22 cellular contexts compared by ENCODE assay signal in the genomic region with DNA sequence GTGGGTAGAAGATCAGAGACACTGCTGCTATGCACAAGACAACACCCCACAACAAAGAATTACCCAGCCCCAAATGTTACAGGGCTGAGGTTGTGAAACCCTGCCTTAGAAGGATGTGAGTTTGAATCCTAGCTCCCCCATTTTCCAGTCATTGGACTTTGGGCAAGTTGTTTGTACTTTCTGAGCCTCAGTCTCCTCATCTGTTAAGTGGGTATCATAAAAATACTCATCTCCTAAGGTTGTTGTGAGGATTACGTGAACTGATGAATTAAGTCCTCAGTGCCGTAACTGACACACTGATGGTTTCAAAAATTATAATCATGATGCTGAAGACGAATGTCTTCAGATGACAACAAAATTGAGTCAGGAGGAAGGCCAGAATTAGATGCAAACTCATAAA. TPM values are rescaled to one million over a fixed set of nuclear protein-coding genes. Genes with fewer than 3 reads are reported as not detected.
A peak's percentile ranks its signal among the peaks of the same experiment; 100 is the strongest.
DNase-seq lines count a peak whose midpoint lies in the region; ATAC-seq and TF ChIP-seq lines count a peak whose summit lies in the region.
"Had no signal": no experiment of that assay in that cellular context is flagged by ENCODE, and none has a peak within 500 bp of the region (broad histone marks: within the 10 kb centered on the region; RNA-seq: fewer than 3 reads in every experiment).

No MANE protein-coding gene starts in this region.

- no peak overlapping the region for H3K4me3 Mint-ChIP-seq in activated T-cell treated with anti-CD3 and anti-CD28 coated beads, Interleukin-2, amount 50 U/mL, for 4 hours
- H3K4me3 Mint-ChIP-seq: CD4-positive, alpha-beta T cell; GM23338 had no signal

- TF ChIP-seq EP300 in esophagus muscularis mucosa (IDR thresholded peaks at IDR 0.05) (no peak), sigmoid colon (IDR thresholded peaks at IDR 0.05) (no peak)

- H3K9me3 ChIP-seq in left ventricle myocardium inferior (replicated peaks) (peaks cover 3% of the 10 kb centered on the region), esophagus muscularis mucosa (no peaks in the 10 kb centered on the region), sigmoid colon (no peaks in the 10 kb centered on the region), uterus (no peaks in the 10 kb centered on the region)
- H3K9me3 ChIP-seq: Caco-2 had no signal

- ATAC-seq in Right ventricle myocardium superior (ENCODE audit: poor library complexity) (no peak), esophagus mucosa (no peak)
- ATAC-seq in activated T-cell treated with anti-CD3 and anti-CD28 coated beads, Interleukin-2, amount 50 U/mL, for 4 hours: no peak
- ATAC-seq: GM23338, HCT116 had no signal

- 86% methylated on average over 3 of the region's 3 CpGs for WGBS in esophagus muscularis mucosa
- 92 to 97% methylated on average over 3 of the region's 3 CpGs for WGBS in sigmoid colon, 2 donors

- no peaks in the 10 kb centered on the region for H3K27me3 Mint-ChIP-seq in activated T-cell treated with anti-CD3 and anti-CD28 coated beads, Interleukin-2, amount 50 U/mL, for 4 hours (ENCODE audit: low read depth)

- H3K27ac ChIP-seq in left ventricle myocardium inferior (replicated peaks): peak overlapping the region; percentile 70
- peak overlapping the region; percentile 36 to 74 (median 68) for H3K27ac ChIP-seq in esophagus muscularis mucosa (replicated peaks in 1 of 4)
- H3K27ac ChIP-seq in sigmoid colon: peak overlapping the region in 3 of 4 donors; percentile 11 to 72 (median 70)
- peak overlapping the region; percentile 69 to 70 for H3K27ac ChIP-seq in uterus

- H3K4me3 ChIP-seq in left ventricle myocardium inferior (no peak overlapping the region), esophagus muscularis mucosa (no peak overlapping the region), sigmoid colon (no peak overlapping the region), uterus (no peak overlapping the region), H7 (ENCODE audit: insufficient read depth, low read depth, low read length) (no peak overlapping the region)
- H3K4me3 ChIP-seq: GM23338 had no signal

- peaks cover 4% of the 10 kb centered on the region for H3K9me3 Mint-ChIP-seq in activated T-cell treated with anti-CD3 and anti-CD28 coated beads, Interleukin-2, amount 50 U/mL, for 4 hours
- H3K9me3 Mint-ChIP-seq: CD4-positive, alpha-beta T cell; GM23338 had no signal

- no peaks in the 10 kb centered on the region for H3K27me3 ChIP-seq in left ventricle myocardium inferior (ENCODE audit: low read depth)
- H3K27me3 ChIP-seq in esophagus muscularis mucosa: no peaks in the 10 kb centered on the region
- H3K27me3 ChIP-seq in sigmoid colon: no peaks in the 10 kb centered on the region
- no peaks in the 10 kb centered on the region for H3K27me3 ChIP-seq in uterus
- no peaks in the 10 kb centered on the region for H3K27me3 ChIP-seq in H7 (ENCODE audit: control insufficient read depth, insufficient read depth, low read length)

- H3K36me3 Mint-ChIP-seq in activated T-cell treated with anti-CD3 and anti-CD28 coated beads, Interleukin-2, amount 50 U/mL, for 4 hours (ENCODE audit: insufficient read depth): no peaks in the 10 kb centered on the region

- no peak for DNase-seq in left ventricle myocardium inferior
- no peak for DNase-seq in Right ventricle myocardium superior
- no peak for DNase-seq in esophagus muscularis mucosa (ENCODE audit: extremely low spot score)
- DNase-seq in sigmoid colon: no peak
- DNase-seq in uterus: no peak
- no peak for DNase-seq in activated T-cell treated with anti-CD3 and anti-CD28 coated beads, Interleukin-2, amount 50 U/mL, for 4 hours
- DNase-seq in H7: no peak
- DNase-seq: 8988T; Caco-2; CD4-positive, alpha-beta T cell; DMS153; GDM1; NCI-H1694; NCI-H2081 treated with DMSO at 0.1 percent for 48 hours; NCI-H510A; NCI-H748 treated with DMSO at 0.1 percent for 48 hours; NK-92 treated with Interleukin-12 subunit alpha and Interleukin-12 subunit beta, amount 100 ng/mL, for 24 hours; OCI-M1; SHP77 treated with DMSO at 0.1 percent for 48 hours had no signal

- H3K36me3 ChIP-seq in left ventricle myocardium inferior (peaks cover 7% of the 10 kb centered on the region), esophagus muscularis mucosa (peaks cover 0 to 7% (median 3%) of the 10 kb centered on the region in 4 donors), sigmoid colon (no peaks in the 10 kb centered on the region), uterus (no peaks in the 10 kb centered on the region), H7 (replicated peaks; ENCODE audit: control insufficient read depth, insufficient read depth, low read length) (no peaks in the 10 kb centered on the region; the same call in 1 of the 2 replicates)

- TF ChIP-seq CTCF in left ventricle myocardium inferior (IDR thresholded peaks at IDR 0.05; ENCODE audit: borderline replicate concordance) (no peak), esophagus muscularis mucosa (IDR thresholded peaks at IDR 0.05) (no peak), sigmoid colon (IDR thresholded peaks at IDR 0.05) (no peak), uterus (IDR thresholded peaks at IDR 0.05) (no peak)

- TF ChIP-seq POLR2A in esophagus muscularis mucosa (IDR thresholded peaks at IDR 0.05; ENCODE audit: low read depth): no peak
- no peak for TF ChIP-seq POLR2A in sigmoid colon (IDR thresholded peaks at IDR 0.05)
- no peak for TF ChIP-seq POLR2A in uterus (IDR thresholded peaks at IDR 0.05)

- peaks cover 8% of the 10 kb centered on the region for H3K4me1 Mint-ChIP-seq in activated T-cell treated with anti-CD3 and anti-CD28 coated beads, Interleukin-2, amount 50 U/mL, for 4 hours (ENCODE audit: low read depth)

- intact Hi-C loops in left ventricle myocardium inferior (cut with micrococcal nuclease) (no loop called here), Right ventricle myocardium superior (cut with DNase I) (no loop called here), esophagus muscularis mucosa (cut with DNase I) (no loop called here), sigmoid colon (cut with DNase I) (no loop called here), uterus (cut with DNase I; ENCODE audit: low total_unique reads) (no loop called here)

- H3K4me1 ChIP-seq in left ventricle myocardium inferior: peaks cover 65% of the 10 kb centered on the region
- peaks cover 58 to 78% (median 76%) of the 10 kb centered on the region in 4 donors for H3K4me1 ChIP-seq in esophagus muscularis mucosa
- peaks cover 0 to 55% (median 31%) of the 10 kb centered on the region in 4 donors for H3K4me1 ChIP-seq in sigmoid colon
- peaks cover 4 to 7% of the 10 kb centered on the region in 2 donors for H3K4me1 ChIP-seq in uterus
- H3K4me1 ChIP-seq: Caco-2 had no signal

RNA-seq across cellular contexts. Expression of gene RHOBTB1, which starts 30.3 kb away (rescaled TPM):
- total RNA-seq in left ventricle myocardium inferior (16.6 TPM), Right ventricle myocardium superior (13.0 TPM), esophagus muscularis mucosa (10 to 100 TPM; 16.7 to 39.2 (median 20.1) TPM), sigmoid colon (10 to 100 TPM in 3 of 4 donors, 1 to 10 TPM in 1; 8.6 to 25.5 (median 14.3) TPM), uterus (10 to 100 TPM in 3 of 4 donors, 1 to 10 TPM in 1; 6.9 to 67.5 (median 13.8) TPM), esophagus mucosa (0.76 TPM)
- polyA plus RNA-seq in sigmoid colon: 1 to 10 TPM; 3.3 to 6.0 (median 4.9) TPM
- under 1 TPM in 1 of 3 donors, not detected in 2; 0.28 TPM for total RNA-seq in activated T-cell treated with anti-CD3 and anti-CD28 coated beads, Interleukin-2, amount 50 U/mL, for 4 hours
- 8.1 and 10.5 TPM in 2 replicates for total RNA-seq in H7 (2014; rRNA removed; shearing (Covaris generic))
- total RNA-seq: CD4-positive, alpha-beta T cell had no signal
